ENCODE assay signal across 28 cellular contexts in the genomic region with DNA sequence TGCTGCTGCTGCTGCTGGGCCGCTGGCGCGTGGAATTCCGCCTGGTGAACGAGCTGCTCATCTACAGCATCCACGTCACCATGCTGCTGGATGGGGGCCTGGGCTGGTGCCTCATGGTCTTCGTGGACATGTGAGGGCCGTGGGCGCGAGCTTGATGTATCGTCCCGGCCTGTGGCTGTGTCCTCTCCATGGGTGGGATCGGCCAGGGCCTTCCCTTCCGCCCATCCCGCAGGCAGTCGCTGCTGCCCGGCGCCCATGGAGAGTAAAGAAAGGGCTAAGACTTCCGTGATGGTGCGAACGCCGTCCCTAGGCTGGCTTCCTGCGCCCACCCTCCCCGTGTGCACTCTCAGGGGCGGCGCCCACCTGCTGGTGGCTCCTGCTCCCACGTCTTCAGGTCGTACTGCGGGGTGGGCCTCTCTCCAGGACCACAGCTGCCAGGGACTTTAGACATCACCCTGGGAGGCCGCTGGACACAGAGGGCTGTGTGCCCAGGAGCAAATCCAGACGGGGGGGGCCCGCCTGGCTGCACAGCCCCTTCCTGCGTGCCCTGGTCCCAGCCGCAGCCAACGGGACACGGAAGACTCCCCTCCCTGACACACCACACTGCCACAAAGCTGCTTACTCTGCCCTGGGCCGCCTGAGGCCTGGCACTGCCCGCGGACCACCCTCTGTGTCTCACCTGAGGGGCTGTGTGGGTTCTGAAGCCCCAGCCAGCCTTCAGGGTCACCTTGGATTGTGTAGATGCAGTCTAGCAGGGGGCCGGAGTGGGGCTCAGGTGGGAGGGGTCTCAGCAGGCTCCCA.
"Had no signal": no experiment of that assay in that cellular context is flagged by ENCODE, and none has a peak within 500 bp of the region (broad histone marks: within the 10 kb centered on the region; RNA-seq: fewer than 3 reads in every experiment).

No MANE protein-coding gene starts in this region.

- H3K4me1 ChIP-seq: body of pancreas, colonic mucosa, gastrocnemius medialis, parathyroid adenoma, right atrium auricular region, vagina had no signal

- H3K4me3 Mint-ChIP-seq: activated naive CD8-positive, alpha-beta T cell; mesothelial cell of epicardium; stimulated activated naive CD8-positive, alpha-beta T cell treated with anti-CD3 and anti-CD28 coated beads, Interleukin-15, Interleukin-2, amounts not matched to agents 100 ng/mL and 50 ng/mL, for 24 hours; type B pancreatic cell; WTC11 had no signal

- H3K27ac Mint-ChIP-seq: activated naive CD8-positive, alpha-beta T cell; mesothelial cell of epicardium; naive B cell; stimulated activated naive CD8-positive, alpha-beta T cell treated with anti-CD3 and anti-CD28 coated beads, Interleukin-15, Interleukin-2, amounts not matched to agents 100 ng/mL and 50 ng/mL, for 24 hours; type B pancreatic cell; WTC11 had no signal

- DNase-seq: activated CD4-positive, alpha-beta T cell treated with anti-CD3 and anti-CD28 coated beads, Interleukin-2, amount 50 U/mL, for 4 hours; activated CD8-positive, alpha-beta memory T cell treated with anti-CD3 and anti-CD28 coated beads for 24 hours; activated effector memory CD4-positive, alpha-beta T cell treated with Interleukin-2 at 50 U/mL for 16 hours; activated naive CD4-positive, alpha-beta T cell treated with Interleukin-2 at 50 U/mL for 16 hours; anterior cingulate cortex; body of pancreas; cerebellar nuclear complex; colonic mucosa; effector CD8-positive, alpha-beta T cell; erythroblast; gastrocnemius medialis; islet precursor cell; left cardiac atrium; mammary epithelial cell; naive B cell; nucleus accumbens; spleen; substantia nigra; T-helper 2 cell had no signal

- H3K4me2 ChIP-seq: hepatocyte had no signal

- H2AFZ ChIP-seq: hepatocyte, parathyroid adenoma had no signal

- ATAC-seq: body of pancreas, gastrocnemius medialis had no signal

- H3K4me1 Mint-ChIP-seq: WTC11 had no signal

- H3K79me2 ChIP-seq: hepatocyte, parathyroid adenoma had no signal

- H3K27ac ChIP-seq: body of pancreas, colonic mucosa, gastrocnemius medialis, hepatocyte, parathyroid adenoma, right atrium auricular region, spleen, vagina had no signal

- H3K9me3 ChIP-seq: body of pancreas, colonic mucosa, gastrocnemius medialis, right atrium auricular region, spleen, vagina had no signal

- H3K9me3 Mint-ChIP-seq: mesothelial cell of epicardium; naive B cell; stimulated activated naive CD8-positive, alpha-beta T cell treated with anti-CD3 and anti-CD28 coated beads, Interleukin-15, Interleukin-2, amounts not matched to agents 100 ng/mL and 50 ng/mL, for 24 hours; type B pancreatic cell had no signal

- H3K4me3 ChIP-seq: body of pancreas, colonic mucosa, gastrocnemius medialis, hepatocyte, spleen, vagina had no signal

- H3K27me3 ChIP-seq: body of pancreas, colonic mucosa, hepatocyte, right atrium auricular region, vagina had no signal

- H3K9ac ChIP-seq: parathyroid adenoma had no signal

- H3K36me3 Mint-ChIP-seq: mesothelial cell of epicardium, naive B cell, type B pancreatic cell had no signal

- H3K36me3 ChIP-seq: colonic mucosa, gastrocnemius medialis, right atrium auricular region, spleen, vagina had no signal
